In genomic region chr1:236552096-236552495, GRCh38 we compare ENCODE assay signal across 17 cellular contexts. TPM values are rescaled to one million over a fixed set of nuclear protein-coding genes. Genes with fewer than 3 reads are reported as not detected.
DNase-seq lines count a peak whose midpoint lies in the region; ATAC-seq and TF ChIP-seq lines count a peak whose summit lies in the region.
"Had no signal": no experiment of that assay in that cellular context is flagged by ENCODE, and none has a peak within 500 bp of the region (broad histone marks: within the 10 kb centered on the region; RNA-seq: fewer than 3 reads in every experiment).

No MANE protein-coding gene starts in this region.

- no peaks in the 10 kb centered on the region for H3K4me1 Mint-ChIP-seq in activated naive CD4-positive, alpha-beta T cell treated with anti-CD3 and anti-CD28 coated beads for 36 hours (ENCODE audit: low read depth)
- peaks cover 0 to 4% (median 0%) of the 10 kb centered on the region in 4 donors for H3K4me1 Mint-ChIP-seq in CD4-positive, alpha-beta memory T cell
- H3K4me1 Mint-ChIP-seq in T-cell = peaks cover 0 to 6% (median under 1%) of the 10 kb centered on the region in 3 donors
- peaks cover 0 to 7% (median 0%) of the 10 kb centered on the region in 7 donors for H3K4me1 Mint-ChIP-seq in naive thymus-derived CD4-positive, alpha-beta T cell
- H3K4me1 Mint-ChIP-seq: GM23338 had no signal

- no peak overlapping the region for H2AFZ ChIP-seq in SK-N-SH (ENCODE audit: low read depth)
- H2AFZ ChIP-seq: GM23338 had no signal

- H3K27ac ChIP-seq in CD4-positive, alpha-beta memory T cell (ENCODE audit: low read depth, low read length) = no peak overlapping the region
- H3K27ac ChIP-seq in naive thymus-derived CD4-positive, alpha-beta T cell (ENCODE audit: low read depth, low read length) = no peak overlapping the region
- H3K27ac ChIP-seq in SK-N-SH (ENCODE audit: low read depth in 2 of 2, low read length in 1 of 2) = no peak overlapping the region
- H3K27ac ChIP-seq: BLaER1 treated with 17β-estradiol and CSF1 and Interleukin-3, amounts not matched to agents 10 nM and 100 nM; HL-60 had no signal

- H3K27me3 ChIP-seq in CD4-positive, alpha-beta memory T cell (ENCODE audit: insufficient read depth, low read length) = no peaks in the 10 kb centered on the region
- H3K27me3 ChIP-seq in naive thymus-derived CD4-positive, alpha-beta T cell (ENCODE audit: control insufficient read depth in 2 of 2, insufficient read depth in 2 of 2, low read length in 2 of 2) = no peaks in the 10 kb centered on the region
- H3K27me3 ChIP-seq in SK-N-SH (ENCODE audit: insufficient read depth) = no peaks in the 10 kb centered on the region
- H3K27me3 ChIP-seq: BLaER1 treated with 17β-estradiol and CSF1 and Interleukin-3, amounts not matched to agents 10 nM and 100 nM had no signal

- H3F3A ChIP-seq in SK-N-SH (replicated peaks; ENCODE audit: insufficient read depth) = no peaks in the 10 kb centered on the region

- H3K27me3 Mint-ChIP-seq in activated naive CD4-positive, alpha-beta T cell treated with anti-CD3 and anti-CD28 coated beads for 36 hours (ENCODE audit: low read depth) = no peaks in the 10 kb centered on the region
- H3K27me3 Mint-ChIP-seq in CD4-positive, alpha-beta memory T cell = no peaks in the 10 kb centered on the region
- H3K27me3 Mint-ChIP-seq in T-cell = no peaks in the 10 kb centered on the region
- no peaks in the 10 kb centered on the region for H3K27me3 Mint-ChIP-seq in naive thymus-derived CD4-positive, alpha-beta T cell
- H3K27me3 Mint-ChIP-seq: CD4-positive, CD25-positive, alpha-beta regulatory T cell had no signal

- CTCF ChIA-PET in activated naive CD4-positive, alpha-beta T cell treated with anti-CD3 and anti-CD28 coated beads for 36 hours (lab: Charles Lee) = interaction anchor here (0.7 kb wide), 1 partner anchor 33 kb away, joined by 3 read pairs; no protein-coding TSS in a partner anchor
- CTCF ChIA-PET in CD4-positive, alpha-beta memory T cell (lab: Charles Lee; ENCODE audit: partially characterized antibody) = interaction anchor here (1.0 kb wide), 1 partner anchor 14 kb away, joined by 3 read pairs; no protein-coding TSS in a partner anchor
- CTCF ChIA-PET in T-cell (lab: Charles Lee) (interaction anchor here in 1 of 2 donors (0.6 kb wide), 1 partner anchor 453 kb away, joined by 4 read pairs; no protein-coding TSS in a partner anchor), SK-N-SH (lab: Yijun Ruan, JAX) (interaction anchor here (1.4 kb wide), 1 partner anchor 22 kb away, joined by 3 read pairs; no protein-coding TSS in a partner anchor)
- CTCF ChIA-PET in naive thymus-derived CD4-positive, alpha-beta T cell (lab: Charles Lee) = no interaction called here

- no peaks in the 10 kb centered on the region for H4K20me1 ChIP-seq in SK-N-SH (ENCODE audit: insufficient read depth)

- no peaks in the 10 kb centered on the region for H3K4me1 ChIP-seq in CD4-positive, alpha-beta memory T cell (ENCODE audit: insufficient read depth, low read length)
- H3K4me1 ChIP-seq in naive thymus-derived CD4-positive, alpha-beta T cell (ENCODE audit: control insufficient read depth in 2 of 2, insufficient read depth in 2 of 2, low read length in 2 of 2) = no peaks in the 10 kb centered on the region
- no peaks in the 10 kb centered on the region for H3K4me1 ChIP-seq in SK-N-SH (ENCODE audit: control insufficient read depth in 1 of 2, insufficient read depth in 2 of 2, low read depth in 1 of 2, low read length in 1 of 2)
- H3K4me1 ChIP-seq: BLaER1 treated with 17β-estradiol and CSF1 and Interleukin-3, amounts not matched to agents 10 nM and 100 nM had no signal

- POLR2A ChIA-PET in CD4-positive, alpha-beta memory T cell (lab: Charles Lee; ENCODE audit: partially characterized antibody) = interaction anchor here (0.6 to 1.3 kb wide), 3 partner anchors 14 to 28 kb away, joined by 3 read pairs; no protein-coding TSS in a partner anchor
- POLR2A ChIA-PET in T-cell (lab: Charles Lee) (no interaction called here), SK-N-SH (lab: Yijun Ruan, JAX) (no interaction called here)
- POLR2A ChIA-PET in naive thymus-derived CD4-positive, alpha-beta T cell (lab: Charles Lee) = no interaction called here

- H3K4me3 ChIP-seq in CD4-positive, alpha-beta memory T cell (ENCODE audit: low read length in 2 of 2) = no peak overlapping the region
- no peak overlapping the region for H3K4me3 ChIP-seq in naive thymus-derived CD4-positive, alpha-beta T cell (ENCODE audit: low read length)
- no peak overlapping the region for H3K4me3 ChIP-seq in SK-N-SH (ENCODE audit: low read depth in 2 of 2, low read length in 1 of 2)
- H3K4me3 ChIP-seq: BLaER1 treated with 17β-estradiol and CSF1 and Interleukin-3, amounts not matched to agents 10 nM and 100 nM; GM23338 had no signal

- no peaks in the 10 kb centered on the region for H3K9me3 Mint-ChIP-seq in activated naive CD4-positive, alpha-beta T cell treated with anti-CD3 and anti-CD28 coated beads for 36 hours
- H3K9me3 Mint-ChIP-seq in CD4-positive, alpha-beta memory T cell = no peaks in the 10 kb centered on the region
- no peaks in the 10 kb centered on the region for H3K9me3 Mint-ChIP-seq in T-cell
- no peaks in the 10 kb centered on the region for H3K9me3 Mint-ChIP-seq in naive thymus-derived CD4-positive, alpha-beta T cell
- H3K9me3 Mint-ChIP-seq: GM23338 had no signal

- TF ChIP-seq EP300 in SK-N-SH (IDR thresholded peaks at IDR 0.05; ENCODE audit: borderline replicate concordance in 1 of 2, low read depth in 1 of 2, low read length in 1 of 2) = no peak

- H3K36me3 ChIP-seq in CD4-positive, alpha-beta memory T cell (ENCODE audit: insufficient read depth, low read length) = peaks cover 88% of the 10 kb centered on the region
- H3K36me3 ChIP-seq in naive thymus-derived CD4-positive, alpha-beta T cell (ENCODE audit: control insufficient read depth in 2 of 3, insufficient read depth in 3 of 3, low read length in 3 of 3) = peaks cover 28 to 96% (median 50%) of the 10 kb centered on the region in 3 experiments
- H3K36me3 ChIP-seq in SK-N-SH (replicated peaks in 1 of 2; ENCODE audit: control insufficient read depth in 1 of 2, insufficient read depth in 2 of 2, low read length in 1 of 2) = peaks cover 88 to 99% of the 10 kb centered on the region in 2 experiments

- H3K9me2 ChIP-seq in SK-N-SH = no peaks in the 10 kb centered on the region

- H3K36me3 Mint-ChIP-seq in activated naive CD4-positive, alpha-beta T cell treated with anti-CD3 and anti-CD28 coated beads for 36 hours (ENCODE audit: low read depth) = peaks cover 51% of the 10 kb centered on the region
- H3K36me3 Mint-ChIP-seq in CD4-positive, alpha-beta memory T cell = peaks cover 67 to 86% of the 10 kb centered on the region in 2 donors
- H3K36me3 Mint-ChIP-seq in T-cell = peaks cover 73% of the 10 kb centered on the region
- H3K36me3 Mint-ChIP-seq in naive thymus-derived CD4-positive, alpha-beta T cell = peaks cover 30 to 73% (median 44%) of the 10 kb centered on the region in 5 donors

- H3K4me2 ChIP-seq in SK-N-SH = no peak overlapping the region
- H3K4me2 ChIP-seq: BLaER1 treated with 17β-estradiol and CSF1 and Interleukin-3, amounts not matched to agents 10 nM and 100 nM; GM23338 had no signal

- no peak for ATAC-seq in T-cell (replicated peaks in 1 of 4)
- no peak for ATAC-seq in naive thymus-derived CD4-positive, alpha-beta T cell
- ATAC-seq: GM23338 had no signal

- H3K9ac ChIP-seq in SK-N-SH = no peak overlapping the region
- H3K9ac ChIP-seq: BLaER1 treated with 17β-estradiol and CSF1 and Interleukin-3, amounts not matched to agents 10 nM and 100 nM had no signal

- no peaks in the 10 kb centered on the region for H3K9me3 ChIP-seq in CD4-positive, alpha-beta memory T cell (ENCODE audit: control insufficient read depth in 1 of 2, low read length in 2 of 2)
- H3K9me3 ChIP-seq in naive thymus-derived CD4-positive, alpha-beta T cell (ENCODE audit: control insufficient read depth in 2 of 3, low read length in 3 of 3) = no peaks in the 10 kb centered on the region
- H3K9me3 ChIP-seq in SK-N-SH = no peaks in the 10 kb centered on the region
- H3K9me3 ChIP-seq: BLaER1 treated with 17β-estradiol and CSF1 and Interleukin-3, amounts not matched to agents 10 nM and 100 nM had no signal

- DNase-seq in activated naive CD4-positive, alpha-beta T cell treated with anti-CD3 and anti-CD28 coated beads for 36 hours = no peak
- DNase-seq in activated naive CD4-positive, alpha-beta T cell (lab: John Stamatoyannopoulos, UW) = no peak
- DNase-seq in CD4-positive, alpha-beta memory T cell = no peak
- no peak for DNase-seq in T-cell
- DNase-seq in naive thymus-derived CD4-positive, alpha-beta T cell = no peak
- no peak for DNase-seq in SHP77 (lab: John Stamatoyannopoulos, UW)
- no peak for DNase-seq in SK-N-SH
- DNase-seq: ACHN; CD4-positive, CD25-positive, alpha-beta regulatory T cell; COR-L47; DMS153; DMS79 treated with DMSO at 0.1 percent for 48 hours; EL; H7 had no signal

- no peak for TF ChIP-seq CTCF in SK-N-SH (IDR thresholded peaks at IDR 0.05)

- intact Hi-C loops in activated naive CD4-positive, alpha-beta T cell treated with anti-CD3 and anti-CD28 coated beads for 36 hours (cut with micrococcal nuclease) = no loop called here
- intact Hi-C loops in CD4-positive, alpha-beta memory T cell (cut with micrococcal nuclease) = no loop called here
- intact Hi-C loops in naive thymus-derived CD4-positive, alpha-beta T cell (cut with micrococcal nuclease) = no loop called here

- no peak overlapping the region for H3K4me3 Mint-ChIP-seq in activated naive CD4-positive, alpha-beta T cell treated with anti-CD3 and anti-CD28 coated beads for 36 hours
- H3K4me3 Mint-ChIP-seq in CD4-positive, alpha-beta memory T cell = no peak overlapping the region
- H3K4me3 Mint-ChIP-seq in T-cell = no peak overlapping the region
- no peak overlapping the region for H3K4me3 Mint-ChIP-seq in naive thymus-derived CD4-positive, alpha-beta T cell
- H3K4me3 Mint-ChIP-seq: CD4-positive, CD25-positive, alpha-beta regulatory T cell; GM23338 had no signal

- H3K27ac Mint-ChIP-seq in activated naive CD4-positive, alpha-beta T cell treated with anti-CD3 and anti-CD28 coated beads for 36 hours = peak overlapping the region; percentile 57
- peak overlapping the region in 4 of 7 donors; percentile 16 to 78 (median 42) for H3K27ac Mint-ChIP-seq in CD4-positive, alpha-beta memory T cell
- H3K27ac Mint-ChIP-seq in T-cell = peak overlapping the region; percentile 11 to 20
- peak overlapping the region in 5 of 9 donors; percentile 12 to 49 (median 36) for H3K27ac Mint-ChIP-seq in naive thymus-derived CD4-positive, alpha-beta T cell
- H3K27ac Mint-ChIP-seq: GM23338 had no signal

- no peak for TF ChIP-seq RAD21 in SK-N-SH (IDR thresholded peaks at IDR 0.05; ENCODE audit: low read length)

- no peaks in the 10 kb centered on the region for H3K79me2 ChIP-seq in SK-N-SH (ENCODE audit: insufficient read depth)

- WGBS in SK-N-SH (ENCODE audit: low lambda C conversion rate) = 91% methylated on average over 6 of the region's 6 CpGs

RNA-seq across cellular contexts. Expression of gene LGALS8, which starts 28.3 kb away (rescaled TPM):
- 10 to 100 TPM; 78.6 to 89.4 TPM for total RNA-seq in activated naive CD4-positive, alpha-beta T cell treated with anti-CD3 and anti-CD28 coated beads for 36 hours
- total RNA-seq in CD4-positive, alpha-beta memory T cell = 100 to 1,000 TPM; 193 to 196 TPM
- 10 to 100 TPM; 46.8 to 66.4 TPM for polyA plus RNA-seq in CD4-positive, alpha-beta memory T cell
- total RNA-seq in T-cell = 100 to 1,000 TPM; 106 to 147 (median 124) TPM
- total RNA-seq in naive thymus-derived CD4-positive, alpha-beta T cell = 100 to 1,000 TPM; 114 to 143 (median 134) TPM
- 10 to 100 TPM; 41.3 to 45.0 TPM for polyA plus RNA-seq in naive thymus-derived CD4-positive, alpha-beta T cell
- 18.9 and 30.3 TPM in 2 replicates for polyA plus RNA-seq in SK-N-SH (2012; rRNA removed)
- polyA plus RNA-seq in SK-N-SH (2012; cell fraction: cytosol; rRNA removed) = 18.4 and 19.8 TPM in 2 replicates
- 74.2 and 96.2 TPM in 2 replicates for polyA plus RNA-seq in SK-N-SH (2012; cell fraction: nucleus; rRNA removed)

RNA-seq across cellular contexts. Expression of gene HEATR1, which starts 52.2 kb away (rescaled TPM):
- total RNA-seq in activated naive CD4-positive, alpha-beta T cell treated with anti-CD3 and anti-CD28 coated beads for 36 hours = 10 to 100 TPM; 71.6 to 75.1 TPM
- 10 to 100 TPM; 44.0 to 57.5 TPM for total RNA-seq in CD4-positive, alpha-beta memory T cell
- 10 to 100 TPM in 1 of 2 donors, 1 to 10 TPM in 1; 7.4 to 20.6 TPM for polyA plus RNA-seq in CD4-positive, alpha-beta memory T cell
- total RNA-seq in T-cell = 10 to 100 TPM; 42.3 to 49.8 (median 46.9) TPM
- total RNA-seq in naive thymus-derived CD4-positive, alpha-beta T cell = 10 to 100 TPM; 29.3 to 58.7 (median 45.8) TPM
- 10 to 100 TPM; 14.2 to 14.6 TPM for polyA plus RNA-seq in naive thymus-derived CD4-positive, alpha-beta T cell
- 10.6 and 15.2 TPM in 2 replicates for polyA plus RNA-seq in SK-N-SH (2012; rRNA removed)
- 10.1 and 10.2 TPM in 2 replicates for polyA plus RNA-seq in SK-N-SH (2012; cell fraction: cytosol; rRNA removed)
- polyA plus RNA-seq in SK-N-SH (2012; cell fraction: nucleus; rRNA removed) = 20.2 and 39.4 TPM in 2 replicates
